12 cellular contexts compared by ENCODE assay signal in genomic region chr1:9700340-9700739, GRCh38. TPM values are rescaled to one million over a fixed set of nuclear protein-coding genes. Genes with fewer than 3 reads are reported as not detected.
A peak's percentile ranks its signal among the peaks of the same experiment; 100 is the strongest.
DNase-seq lines count a peak whose midpoint lies in the region; ATAC-seq, FAIRE-seq and TF ChIP-seq lines count a peak whose summit lies in the region.
"Had no signal": no experiment of that assay in that cellular context is flagged by ENCODE, and none has a peak within 500 bp of the region (broad histone marks: within the 10 kb centered on the region; RNA-seq: fewer than 3 reads in every experiment).

No MANE protein-coding gene starts in this region.

- no peak for DNase-seq in CD4-positive, alpha-beta memory T cell
- DNase-seq in MG63 (peak; percentile 79), mammary epithelial cell (peak; percentile 91), pons (ENCODE audit: low spot score) (no peak), GM12892 (ENCODE audit: insufficient read length) (no peak)
- DNase-seq in naive thymus-derived CD4-positive, alpha-beta T cell, result no peak
- no peak for DNase-seq in stimulated activated CD4-positive, alpha-beta T cell treated with anti-CD3 and anti-CD28 coated beads, Interleukin-2, amount 100 ng/mL, for 24 hours
- DNase-seq: activated CD4-positive, alpha-beta T cell treated with anti-CD3 and anti-CD28 coated beads for 4 hours; anterior cingulate cortex; DMS53; Peyer's patch had no signal

- H3K79me2 ChIP-seq in mammary epithelial cell (ENCODE audit: insufficient read depth, low read length), result peaks cover 2% of the 10 kb centered on the region

- POLR2A ChIA-PET in CD4-positive, alpha-beta memory T cell (lab: Charles Lee; ENCODE audit: partially characterized antibody), result interaction anchor here (1.3 to 9.0 kb wide), 4 partner anchors 10 to 71 kb away, joined by 3 to 85 read pairs (median 14); partner anchors contain the start of gene PIK3CD
- POLR2A ChIA-PET in naive thymus-derived CD4-positive, alpha-beta T cell (lab: Charles Lee), result interaction anchor here (0.8 to 1.2 kb wide), 2 partner anchors 10 to 12 kb away, joined by 3 read pairs; no protein-coding TSS in a partner anchor

- H3K36me3 Mint-ChIP-seq in CD4-positive, alpha-beta memory T cell, result peaks cover 25 to 47% of the 10 kb centered on the region in 2 donors
- peaks cover 7 to 51% (median 26%) of the 10 kb centered on the region in 5 donors for H3K36me3 Mint-ChIP-seq in naive thymus-derived CD4-positive, alpha-beta T cell

- no peak overlapping the region for H3K4me3 ChIP-seq in CD4-positive, alpha-beta memory T cell (ENCODE audit: low read length in 2 of 2)
- H3K4me3 ChIP-seq in MG63 (no peak overlapping the region), mammary epithelial cell (replicated peaks in 1 of 3; ENCODE audit: insufficient read depth in 1 of 3, low read depth in 2 of 3, low read length in 3 of 3) (no peak overlapping the region)
- H3K4me3 ChIP-seq in naive thymus-derived CD4-positive, alpha-beta T cell (ENCODE audit: low read length), result no peak overlapping the region
- H3K4me3 ChIP-seq: Peyer's patch had no signal

- dilution Hi-C loops in mammary epithelial cell (cut with HindIII; ENCODE audit: low sequenced_read_pairs), result loop anchor here (5.0 kb wide), 1 partner anchor 77 kb away; no protein-coding TSS in a partner anchor

- H3K27me3 ChIP-seq in CD4-positive, alpha-beta memory T cell (ENCODE audit: insufficient read depth, low read length), result no peaks in the 10 kb centered on the region
- H3K27me3 ChIP-seq in MG63, result no peaks in the 10 kb centered on the region
- H3K27me3 ChIP-seq in mammary epithelial cell (ENCODE audit: insufficient read depth, low read length), result no peaks in the 10 kb centered on the region
- H3K27me3 ChIP-seq in naive thymus-derived CD4-positive, alpha-beta T cell (ENCODE audit: control insufficient read depth in 2 of 2, insufficient read depth in 2 of 2, low read length in 2 of 2), result no peaks in the 10 kb centered on the region
- H3K27me3 ChIP-seq: Peyer's patch had no signal

- H4K20me1 ChIP-seq in mammary epithelial cell (ENCODE audit: insufficient read depth, low read length), result no peaks in the 10 kb centered on the region

- no peak overlapping the region for H3K4me3 Mint-ChIP-seq in CD4-positive, alpha-beta memory T cell
- peak overlapping the region in 5 of 10 donors; percentile 8 to 54 (median 27) for H3K4me3 Mint-ChIP-seq in naive thymus-derived CD4-positive, alpha-beta T cell

- CTCF ChIA-PET in CD4-positive, alpha-beta memory T cell (lab: Charles Lee; ENCODE audit: partially characterized antibody), result interaction anchor here (0.9 kb wide), 1 partner anchor 27 kb away, joined by 3 read pairs; no protein-coding TSS in a partner anchor
- CTCF ChIA-PET in mammary epithelial cell (lab: Charles Lee; ENCODE audit: low non-redundant PET), result no interaction called here
- CTCF ChIA-PET in naive thymus-derived CD4-positive, alpha-beta T cell (lab: Charles Lee), result interaction anchor here (0.6 to 1.1 kb wide), 2 partner anchors 54 to 74 kb away, joined by 3 read pairs; no protein-coding TSS in a partner anchor

- peaks cover 6% of the 10 kb centered on the region for H3K36me3 ChIP-seq in CD4-positive, alpha-beta memory T cell (ENCODE audit: insufficient read depth, low read length)
- H3K36me3 ChIP-seq in MG63 (no peaks in the 10 kb centered on the region), mammary epithelial cell (ENCODE audit: insufficient read depth, low read length) (no peaks in the 10 kb centered on the region)
- peaks cover 0 to 40% (median 5%) of the 10 kb centered on the region in 3 experiments for H3K36me3 ChIP-seq in naive thymus-derived CD4-positive, alpha-beta T cell (ENCODE audit: control insufficient read depth in 2 of 3, insufficient read depth in 3 of 3, low read length in 3 of 3)
- H3K36me3 ChIP-seq: Peyer's patch had no signal

- intact Hi-C loops in CD4-positive, alpha-beta memory T cell (cut with micrococcal nuclease), result loop anchor here (5.0 kb wide), 1 partner anchor 48 kb away; the partner anchor contains the start of gene PIK3CD
- intact Hi-C loops in mammary epithelial cell (cut with micrococcal nuclease), result loop anchor here (1.0 to 2.0 kb wide), 2 partner anchors 10 to 18 kb away; no protein-coding TSS in a partner anchor
- intact Hi-C loops in naive thymus-derived CD4-positive, alpha-beta T cell (cut with micrococcal nuclease), result no loop called here

- no peak for ATAC-seq in naive thymus-derived CD4-positive, alpha-beta T cell
- no peak for ATAC-seq in GM19328 (IDR thresholded peaks at IDR 0.05; ENCODE audit: unreplicated experiment)

- H3K9me3 Mint-ChIP-seq in CD4-positive, alpha-beta memory T cell, result peaks cover 0 to 2% (median 0%) of the 10 kb centered on the region in 8 donors
- peaks cover 0 to 6% (median 0%) of the 10 kb centered on the region in 11 donors for H3K9me3 Mint-ChIP-seq in naive thymus-derived CD4-positive, alpha-beta T cell

- H3K27ac Mint-ChIP-seq in CD4-positive, alpha-beta memory T cell, result peak overlapping the region in 5 of 7 donors; percentile 46 to 80 (median 71)
- peak overlapping the region in 6 of 9 donors; percentile 56 to 83 (median 75) for H3K27ac Mint-ChIP-seq in naive thymus-derived CD4-positive, alpha-beta T cell

- peaks cover 59% of the 10 kb centered on the region for H3K4me1 ChIP-seq in CD4-positive, alpha-beta memory T cell (ENCODE audit: insufficient read depth, low read length)
- H3K4me1 ChIP-seq in mammary epithelial cell (ENCODE audit: insufficient read depth, low read length), result peaks cover 32% of the 10 kb centered on the region
- peaks cover 22 to 44% of the 10 kb centered on the region in 2 donors for H3K4me1 ChIP-seq in naive thymus-derived CD4-positive, alpha-beta T cell (ENCODE audit: control insufficient read depth in 2 of 2, insufficient read depth in 2 of 2, low read length in 2 of 2)

- no peaks in the 10 kb centered on the region for H3K9me3 ChIP-seq in CD4-positive, alpha-beta memory T cell (ENCODE audit: control insufficient read depth in 1 of 2, low read length in 2 of 2)
- H3K9me3 ChIP-seq in MG63, result no peaks in the 10 kb centered on the region
- no peaks in the 10 kb centered on the region for H3K9me3 ChIP-seq in mammary epithelial cell (replicated peaks; ENCODE audit: insufficient read depth, low read length)
- H3K9me3 ChIP-seq in naive thymus-derived CD4-positive, alpha-beta T cell (ENCODE audit: control insufficient read depth in 2 of 3, low read length in 3 of 3), result no peaks in the 10 kb centered on the region
- H3K9me3 ChIP-seq: Peyer's patch had no signal

- no TSS peak for BruUV-seq in mammary epithelial cell (replicated peaks; lab: Mats Ljungman, UMichigan)

- in situ Hi-C loops in mammary epithelial cell (cut with MboI; ENCODE audit: low sequenced_read_pairs in 2 of 2), result loop anchor here in 1 of 2 donors (5.0 kb wide), 1 partner anchor 73 kb away; no protein-coding TSS in a partner anchor

- 26% methylated on average over 11 of the region's 12 CpGs for WGBS in mammary epithelial cell (ENCODE audit: low coverage, missing lambda C conversion rate)

- peaks cover 41 to 74% (median 57%) of the 10 kb centered on the region in 4 donors for H3K4me1 Mint-ChIP-seq in CD4-positive, alpha-beta memory T cell
- peaks cover 39 to 80% (median 66%) of the 10 kb centered on the region in 7 donors for H3K4me1 Mint-ChIP-seq in naive thymus-derived CD4-positive, alpha-beta T cell

- no peak overlapping the region for H2AFZ ChIP-seq in mammary epithelial cell (ENCODE audit: low read depth, low read length)

- H3K27me3 Mint-ChIP-seq in CD4-positive, alpha-beta memory T cell, result no peaks in the 10 kb centered on the region
- no peaks in the 10 kb centered on the region for H3K27me3 Mint-ChIP-seq in naive thymus-derived CD4-positive, alpha-beta T cell

- H3K9ac ChIP-seq in mammary epithelial cell (ENCODE audit: insufficient read depth, low read length), result no peak overlapping the region

- H3K27ac ChIP-seq in CD4-positive, alpha-beta memory T cell (ENCODE audit: low read depth, low read length), result no peak overlapping the region
- H3K27ac ChIP-seq in mammary epithelial cell (ENCODE audit: insufficient read depth, low read depth, low read length), result peak overlapping the region; percentile 82
- H3K27ac ChIP-seq in naive thymus-derived CD4-positive, alpha-beta T cell (ENCODE audit: low read depth, low read length), result no peak overlapping the region
- H3K27ac ChIP-seq: Peyer's patch had no signal

- H3K4me2 ChIP-seq in mammary epithelial cell (ENCODE audit: insufficient read depth, low read depth, low read length), result peak overlapping the region; percentile 22

- no peak for TF ChIP-seq POLR2A in GM12892 (IDR thresholded peaks at IDR 0.05; ENCODE audit: low read depth, low read length)

- no peak for FAIRE-seq in GM12892 (lab: Jason Lieb, UNC)

- TF ChIP-seq CTCF in mammary epithelial cell (conservative IDR thresholded peaks at IDR 0.05 in 1 of 2, IDR thresholded peaks at IDR 0.05 in 1 of 2; ENCODE audit: extremely low read depth in 1 of 2, insufficient read depth in 1 of 2, low read depth in 1 of 2, low read length in 2 of 2), result no peak

RNA-seq across cellular contexts. Expression of gene PIK3CD, which starts 48.8 kb away (rescaled TPM):
- 100 to 1,000 TPM; 220 to 236 TPM for total RNA-seq in CD4-positive, alpha-beta memory T cell
- polyA plus RNA-seq in CD4-positive, alpha-beta memory T cell, result 100 to 1,000 TPM in 1 of 2 donors, 10 to 100 TPM in 1; 57.1 to 110 TPM
- 0.47 and 2.9 TPM in 2 replicates for total RNA-seq in MG63 (2014; rRNA removed; shearing (Covaris generic); ENCODE audit: low replicate concordance)
- total RNA-seq in mammary epithelial cell, result 10 to 100 TPM in 1 of 2 donors, 1 to 10 TPM in 1; 6.3 to 19.1 TPM
- 7.4 TPM for polyA plus RNA-seq in mammary epithelial cell
- 12.1 TPM for polyA minus RNA-seq in mammary epithelial cell
- total RNA-seq in naive thymus-derived CD4-positive, alpha-beta T cell, result 100 to 1,000 TPM; 269 to 313 (median 283) TPM
- polyA plus RNA-seq in naive thymus-derived CD4-positive, alpha-beta T cell, result 100 to 1,000 TPM in 1 of 2 donors, 10 to 100 TPM in 1; 74.9 to 174 TPM
- polyA plus RNA-seq in GM12892 (2012; ENCODE audit: missing spikeins), result 53.8 TPM

Comparison
In these comparisons a context has a peak if more than half of its experiments do, and no peak if none do; other contexts are left out.
1. DNase-seq: peak in MG63 (single experiment) and mammary epithelial cell (single experiment); none in CD4-positive, alpha-beta memory T cell (0 of 5), naive thymus-derived CD4-positive, alpha-beta T cell (0 of 9), pons (single experiment), stimulated activated CD4-positive, alpha-beta T cell treated with anti-CD3 and anti-CD28 coated beads, Interleukin-2, amount 100 ng/mL, for 24 hours (0 of 2) and GM12892 (single experiment).
2. RNA of gene PIK3CD, which starts 48.8 kb away (total RNA-seq): 269 to 313 TPM in naive thymus-derived CD4-positive, alpha-beta T cell and 220 to 236 TPM in CD4-positive, alpha-beta memory T cell; 6.3 to 19.1 TPM in mammary epithelial cell and 0.47 to 2.9 TPM in MG63; every median in the first group is over 10 times any median in the second.
3. intact Hi-C loops: an anchor here in CD4-positive, alpha-beta memory T cell (5.0 kb wide) and mammary epithelial cell (1.0 to 2.0 kb wide); none called in naive thymus-derived CD4-positive, alpha-beta T cell.